In genomic region chr20:23454816-23455215, GRCh38 we compare ENCODE assay signal across 35 cellular contexts. TPM values are rescaled to one million over a fixed set of nuclear protein-coding genes. Genes with fewer than 3 reads are reported as not detected.
"Had no signal": no experiment of that assay in that cellular context is flagged by ENCODE, and none has a peak within 500 bp of the region (broad histone marks: within the 10 kb centered on the region; RNA-seq: fewer than 3 reads in every experiment).

No MANE protein-coding gene starts in this region.

- H3K36me3 Mint-ChIP-seq: natural killer cell; neural progenitor cell; stimulated activated memory B cell treated with anti-CD40 and anti-IgM and Interleukin-4, amounts not matched to agents 10 μg/mL and 1 μg/mL and 100 μg/mL, for 72 hours had no signal

- H3K27me3 ChIP-seq: neural progenitor cell, ovary, suprapubic skin, testis, transverse colon, upper lobe of left lung, vagina had no signal

- H3K79me2 ChIP-seq: parathyroid adenoma had no signal

- H3K4me1 ChIP-seq: parathyroid adenoma, psoas muscle, suprapubic skin, testis, tibial artery, transverse colon, upper lobe of left lung, vagina had no signal

- H3K27ac ChIP-seq: neural progenitor cell, ovary, parathyroid adenoma, psoas muscle, suprapubic skin, testis, tibial artery, transverse colon, upper lobe of left lung, vagina had no signal

- H2AFZ ChIP-seq: neural progenitor cell, parathyroid adenoma had no signal

- H3K27ac Mint-ChIP-seq: nephron; neural progenitor cell; progenitor cell of endocrine pancreas; stimulated activated memory B cell treated with anti-CD40 and anti-IgM and Interleukin-4, amounts not matched to agents 10 μg/mL and 1 μg/mL and 100 μg/mL, for 72 hours; stimulated activated naive CD8-positive, alpha-beta T cell treated with anti-CD3 and anti-CD28 coated beads, Interleukin-15, amount 100 ng/mL, for 72 hours had no signal

- H3K4me3 ChIP-seq: neural progenitor cell, ovary, psoas muscle, skin epidermis, smooth muscle cell, spleen, suprapubic skin, testis, tibial artery, transverse colon, upper lobe of left lung, vagina had no signal

- H3K9me3 Mint-ChIP-seq: natural killer cell; stimulated activated memory B cell treated with anti-CD40 and anti-IgM and Interleukin-4, amounts not matched to agents 10 μg/mL and 1 μg/mL and 100 μg/mL, for 72 hours; stimulated activated naive CD8-positive, alpha-beta T cell treated with anti-CD3 and anti-CD28 coated beads, Interleukin-15, amount 100 ng/mL, for 72 hours had no signal

- DNase-seq: natural killer cell; occipital lobe; ovary; posterior cingulate gyrus; psoas muscle; right cardiac atrium; stimulated activated CD4-positive, alpha-beta T cell treated with anti-CD3 and anti-CD28 coated beads, Interleukin-12 subunit alpha, Interleukin-12 subunit beta, amount 100 ng/mL, for 4 hours; stimulated activated CD4-positive, alpha-beta T cell treated with anti-CD3 and anti-CD28 coated beads, Interleukin-1b, Interleukin-23, amount 100 ng/mL, for 48 hours; stimulated activated CD4-positive, alpha-beta T cell treated with anti-CD3 and anti-CD28 coated beads, Interleukin-4, amount 100 ng/mL, for 1 hour; stimulated activated CD4-positive, alpha-beta T cell treated with anti-CD3 and anti-CD28 coated beads, Interleukin-4, amount 100 ng/mL, for 4 hours; stimulated activated CD8-positive, alpha-beta memory T cell treated with anti-CD3 and anti-CD28 coated beads, Interleukin-4, amount 100 ng/mL, for 48 hours; stimulated activated naive CD4-positive, alpha-beta T cell; stimulated activated naive CD8-positive, alpha-beta T cell treated with anti-CD3 and anti-CD28 coated beads, Interleukin-15, amount 100 ng/mL, for 72 hours; stimulated activated naive CD8-positive, alpha-beta T cell treated with anti-CD3 and anti-CD28 coated beads, Interleukin-15, Interleukin-2, amounts not matched to agents 100 U/mL and 50 U/mL, for 24 hours; substantia nigra; testis; tibial artery; transverse colon had no signal

- H3K9ac ChIP-seq: neural progenitor cell, parathyroid adenoma had no signal

- H3K9me3 ChIP-seq: ovary, psoas muscle, suprapubic skin, testis, transverse colon, upper lobe of left lung, vagina had no signal

- ATAC-seq: psoas muscle; right cardiac atrium; sciatic nerve; stimulated activated memory B cell treated with anti-CD40 and anti-IgM and Interleukin-4, amounts not matched to agents 10 μg/mL and 1 μg/mL and 100 μg/mL, for 72 hours; stimulated activated naive CD8-positive, alpha-beta T cell treated with anti-CD3 and anti-CD28 coated beads, Interleukin-15, amount 100 ng/mL, for 72 hours; stimulated activated naive CD8-positive, alpha-beta T cell treated with anti-CD3 and anti-CD28 coated beads, Interleukin-15, Interleukin-2, amounts not matched to agents 100 U/mL and 50 U/mL, for 24 hours had no signal

- H3K36me3 ChIP-seq: neural progenitor cell, ovary, spleen, suprapubic skin, tibial artery, transverse colon, upper lobe of left lung, vagina had no signal

- H3K27me3 Mint-ChIP-seq: stimulated activated naive CD8-positive, alpha-beta T cell treated with anti-CD3 and anti-CD28 coated beads, Interleukin-15, amount 100 ng/mL, for 72 hours had no signal

- H3K4me2 ChIP-seq: neural progenitor cell, smooth muscle cell had no signal

- H3K4me1 Mint-ChIP-seq: nephron; stimulated activated memory B cell treated with anti-CD40 and anti-IgM and Interleukin-4, amounts not matched to agents 10 μg/mL and 1 μg/mL and 100 μg/mL, for 72 hours had no signal

- H3K4me3 Mint-ChIP-seq: natural killer cell; nephron; neural progenitor cell; stimulated activated memory B cell treated with anti-CD40 and anti-IgM and Interleukin-4, amounts not matched to agents 10 μg/mL and 1 μg/mL and 100 μg/mL, for 72 hours; stimulated activated naive CD8-positive, alpha-beta T cell treated with anti-CD3 and anti-CD28 coated beads, Interleukin-15, amount 100 ng/mL, for 72 hours had no signal

RNA-seq across cellular contexts. Expression of gene CST11, which starts 2.1 kb away (rescaled TPM):
- total RNA-seq: natural killer cell, occipital lobe, osteoblast, ovary, progenitor cell of endocrine pancreas, psoas muscle, renal cortical epithelial cell, right cardiac atrium, sciatic nerve, smooth muscle cell, spleen, suprapubic skin, testis, transverse colon, upper lobe of left lung, ureter, vagina had no signal
- polyA plus RNA-seq: neural cell, ovary, psoas muscle, right cardiac atrium, smooth muscle cell, spleen had no signal

RNA-seq across cellular contexts. Expression of gene CSTL1, which starts 15.3 kb away (rescaled TPM):
- total RNA-seq: natural killer cell, occipital lobe, osteoblast, ovary, progenitor cell of endocrine pancreas, psoas muscle, renal cortical epithelial cell, right cardiac atrium, sciatic nerve, smooth muscle cell, spleen, suprapubic skin, transverse colon, upper lobe of left lung, ureter, vagina had no signal
- polyA plus RNA-seq: neural cell, ovary, psoas muscle, right cardiac atrium, smooth muscle cell, spleen had no signal

RNA-seq across cellular contexts. Expression of gene CST8, which starts 36.1 kb away (rescaled TPM):
- total RNA-seq: natural killer cell, occipital lobe, osteoblast, ovary, progenitor cell of endocrine pancreas, psoas muscle, renal cortical epithelial cell, right cardiac atrium, sciatic nerve, smooth muscle cell, spleen, suprapubic skin, transverse colon, upper lobe of left lung, ureter, vagina had no signal
- polyA plus RNA-seq: neural cell, ovary, psoas muscle, right cardiac atrium, smooth muscle cell, spleen, thymus had no signal
